ENCODE assay signal across 1 cellular context in genomic region chrX:86455495-86455894, GRCh38.
TF ChIP-seq lines count a peak whose summit lies in the region.

No MANE protein-coding gene starts in this region.

TF ChIP-seq in GM23338, 12 proteins besides CTCF, POLR2A, EP300 and RAD21:
- TF ChIP-seq, protein P1, sequence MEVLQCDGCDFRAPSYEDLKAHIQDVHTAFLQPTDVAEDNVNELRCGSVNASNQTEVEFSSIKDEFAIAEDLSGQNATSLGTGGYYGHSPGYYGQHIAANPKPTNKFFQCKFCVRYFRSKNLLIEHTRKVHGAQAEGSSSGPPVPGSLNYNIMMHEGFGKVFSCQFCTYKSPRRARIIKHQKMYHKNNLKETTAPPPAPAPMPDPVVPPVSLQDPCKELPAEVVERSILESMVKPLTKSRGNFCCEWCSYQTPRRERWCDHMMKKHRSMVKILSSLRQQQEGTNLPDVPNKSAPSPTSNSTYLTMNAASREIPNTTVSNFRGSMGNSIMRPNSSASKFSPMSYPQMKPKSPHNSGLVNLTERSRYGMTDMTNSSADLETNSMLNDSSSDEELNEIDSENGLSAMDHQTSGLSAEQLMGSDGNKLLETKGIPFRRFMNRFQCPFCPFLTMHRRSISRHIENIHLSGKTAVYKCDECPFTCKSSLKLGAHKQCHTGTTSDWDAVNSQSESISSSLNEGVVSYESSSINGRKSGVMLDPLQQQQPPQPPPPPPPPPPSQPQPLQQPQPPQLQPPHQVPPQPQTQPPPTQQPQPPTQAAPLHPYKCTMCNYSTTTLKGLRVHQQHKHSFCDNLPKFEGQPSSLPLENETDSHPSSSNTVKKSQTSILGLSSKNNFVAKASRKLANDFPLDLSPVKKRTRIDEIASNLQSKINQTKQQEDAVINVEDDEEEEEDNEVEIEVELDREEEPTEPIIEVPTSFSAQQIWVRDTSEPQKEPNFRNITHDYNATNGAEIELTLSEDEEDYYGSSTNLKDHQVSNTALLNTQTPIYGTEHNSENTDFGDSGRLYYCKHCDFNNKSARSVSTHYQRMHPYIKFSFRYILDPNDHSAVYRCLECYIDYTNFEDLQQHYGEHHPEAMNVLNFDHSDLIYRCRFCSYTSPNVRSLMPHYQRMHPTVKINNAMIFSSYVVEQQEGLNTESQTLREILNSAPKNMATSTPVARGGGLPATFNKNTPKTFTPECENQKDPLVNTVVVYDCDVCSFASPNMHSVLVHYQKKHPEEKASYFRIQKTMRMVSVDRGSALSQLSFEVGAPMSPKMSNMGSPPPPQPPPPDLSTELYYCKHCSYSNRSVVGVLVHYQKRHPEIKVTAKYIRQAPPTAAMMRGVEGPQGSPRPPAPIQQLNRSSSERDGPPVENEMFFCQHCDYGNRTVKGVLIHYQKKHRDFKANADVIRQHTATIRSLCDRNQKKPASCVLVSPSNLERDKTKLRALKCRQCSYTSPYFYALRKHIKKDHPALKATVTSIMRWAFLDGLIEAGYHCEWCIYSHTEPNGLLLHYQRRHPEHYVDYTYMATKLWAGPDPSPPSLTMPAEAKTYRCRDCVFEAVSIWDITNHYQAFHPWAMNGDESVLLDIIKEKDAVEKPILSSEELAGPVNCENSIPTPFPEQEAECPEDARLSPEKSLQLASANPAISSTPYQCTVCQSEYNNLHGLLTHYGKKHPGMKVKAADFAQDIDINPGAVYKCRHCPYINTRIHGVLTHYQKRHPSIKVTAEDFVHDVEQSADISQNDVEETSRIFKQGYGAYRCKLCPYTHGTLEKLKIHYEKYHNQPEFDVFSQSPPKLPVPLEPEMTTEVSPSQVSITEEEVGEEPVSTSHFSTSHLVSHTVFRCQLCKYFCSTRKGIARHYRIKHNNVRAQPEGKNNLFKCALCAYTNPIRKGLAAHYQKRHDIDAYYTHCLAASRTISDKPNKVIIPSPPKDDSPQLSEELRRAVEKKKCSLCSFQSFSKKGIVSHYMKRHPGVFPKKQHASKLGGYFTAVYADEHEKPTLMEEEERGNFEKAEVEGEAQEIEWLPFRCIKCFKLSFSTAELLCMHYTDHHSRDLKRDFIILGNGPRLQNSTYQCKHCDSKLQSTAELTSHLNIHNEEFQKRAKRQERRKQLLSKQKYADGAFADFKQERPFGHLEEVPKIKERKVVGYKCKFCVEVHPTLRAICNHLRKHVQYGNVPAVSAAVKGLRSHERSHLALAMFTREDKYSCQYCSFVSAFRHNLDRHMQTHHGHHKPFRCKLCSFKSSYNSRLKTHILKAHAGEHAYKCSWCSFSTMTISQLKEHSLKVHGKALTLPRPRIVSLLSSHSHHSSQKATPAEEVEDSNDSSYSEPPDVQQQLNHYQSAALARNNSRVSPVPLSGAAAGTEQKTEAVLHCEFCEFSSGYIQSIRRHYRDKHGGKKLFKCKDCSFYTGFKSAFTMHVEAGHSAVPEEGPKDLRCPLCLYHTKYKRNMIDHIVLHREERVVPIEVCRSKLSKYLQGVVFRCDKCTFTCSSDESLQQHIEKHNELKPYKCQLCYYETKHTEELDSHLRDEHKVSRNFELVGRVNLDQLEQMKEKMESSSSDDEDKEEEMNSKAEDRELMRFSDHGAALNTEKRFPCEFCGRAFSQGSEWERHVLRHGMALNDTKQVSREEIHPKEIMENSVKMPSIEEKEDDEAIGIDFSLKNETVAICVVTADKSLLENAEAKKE (CRISPR knock-in tag; IDR thresholded peaks at IDR 0.05) = no peak
- no peak for TF ChIP-seq STAT1 (IDR thresholded peaks at IDR 0.05; ENCODE audit: unreplicated experiment)
- no peak for TF ChIP-seq NANOG (IDR thresholded peaks at IDR 0.05; ENCODE audit: borderline replicate concordance)
- TF ChIP-seq, protein P2, sequence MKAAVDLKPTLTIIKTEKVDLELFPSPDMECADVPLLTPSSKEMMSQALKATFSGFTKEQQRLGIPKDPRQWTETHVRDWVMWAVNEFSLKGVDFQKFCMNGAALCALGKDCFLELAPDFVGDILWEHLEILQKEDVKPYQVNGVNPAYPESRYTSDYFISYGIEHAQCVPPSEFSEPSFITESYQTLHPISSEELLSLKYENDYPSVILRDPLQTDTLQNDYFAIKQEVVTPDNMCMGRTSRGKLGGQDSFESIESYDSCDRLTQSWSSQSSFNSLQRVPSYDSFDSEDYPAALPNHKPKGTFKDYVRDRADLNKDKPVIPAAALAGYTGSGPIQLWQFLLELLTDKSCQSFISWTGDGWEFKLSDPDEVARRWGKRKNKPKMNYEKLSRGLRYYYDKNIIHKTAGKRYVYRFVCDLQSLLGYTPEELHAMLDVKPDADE (IDR thresholded peaks at IDR 0.05) = no peak
- no peak for TF ChIP-seq EZH2phosphoT487 (IDR thresholded peaks at IDR 0.05; ENCODE audit: unreplicated experiment)
- no peak for TF ChIP-seq POLR2AphosphoS5 (IDR thresholded peaks at IDR 0.05; ENCODE audit: low read depth)
- TF ChIP-seq ZNF114 (CRISPR knock-in tag; IDR thresholded peaks at IDR 0.05) = no peak
- TF ChIP-seq, protein P3, sequence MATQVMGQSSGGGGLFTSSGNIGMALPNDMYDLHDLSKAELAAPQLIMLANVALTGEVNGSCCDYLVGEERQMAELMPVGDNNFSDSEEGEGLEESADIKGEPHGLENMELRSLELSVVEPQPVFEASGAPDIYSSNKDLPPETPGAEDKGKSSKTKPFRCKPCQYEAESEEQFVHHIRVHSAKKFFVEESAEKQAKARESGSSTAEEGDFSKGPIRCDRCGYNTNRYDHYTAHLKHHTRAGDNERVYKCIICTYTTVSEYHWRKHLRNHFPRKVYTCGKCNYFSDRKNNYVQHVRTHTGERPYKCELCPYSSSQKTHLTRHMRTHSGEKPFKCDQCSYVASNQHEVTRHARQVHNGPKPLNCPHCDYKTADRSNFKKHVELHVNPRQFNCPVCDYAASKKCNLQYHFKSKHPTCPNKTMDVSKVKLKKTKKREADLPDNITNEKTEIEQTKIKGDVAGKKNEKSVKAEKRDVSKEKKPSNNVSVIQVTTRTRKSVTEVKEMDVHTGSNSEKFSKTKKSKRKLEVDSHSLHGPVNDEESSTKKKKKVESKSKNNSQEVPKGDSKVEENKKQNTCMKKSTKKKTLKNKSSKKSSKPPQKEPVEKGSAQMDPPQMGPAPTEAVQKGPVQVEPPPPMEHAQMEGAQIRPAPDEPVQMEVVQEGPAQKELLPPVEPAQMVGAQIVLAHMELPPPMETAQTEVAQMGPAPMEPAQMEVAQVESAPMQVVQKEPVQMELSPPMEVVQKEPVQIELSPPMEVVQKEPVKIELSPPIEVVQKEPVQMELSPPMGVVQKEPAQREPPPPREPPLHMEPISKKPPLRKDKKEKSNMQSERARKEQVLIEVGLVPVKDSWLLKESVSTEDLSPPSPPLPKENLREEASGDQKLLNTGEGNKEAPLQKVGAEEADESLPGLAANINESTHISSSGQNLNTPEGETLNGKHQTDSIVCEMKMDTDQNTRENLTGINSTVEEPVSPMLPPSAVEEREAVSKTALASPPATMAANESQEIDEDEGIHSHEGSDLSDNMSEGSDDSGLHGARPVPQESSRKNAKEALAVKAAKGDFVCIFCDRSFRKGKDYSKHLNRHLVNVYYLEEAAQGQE (IDR thresholded peaks at IDR 0.05; ENCODE audit: unreplicated experiment) = no peak
- no peak for TF ChIP-seq JUNB (IDR thresholded peaks at IDR 0.05; ENCODE audit: unreplicated experiment)
